Comparison of ENCODE assay signal across 9 cellular contexts in the genomic region with DNA sequence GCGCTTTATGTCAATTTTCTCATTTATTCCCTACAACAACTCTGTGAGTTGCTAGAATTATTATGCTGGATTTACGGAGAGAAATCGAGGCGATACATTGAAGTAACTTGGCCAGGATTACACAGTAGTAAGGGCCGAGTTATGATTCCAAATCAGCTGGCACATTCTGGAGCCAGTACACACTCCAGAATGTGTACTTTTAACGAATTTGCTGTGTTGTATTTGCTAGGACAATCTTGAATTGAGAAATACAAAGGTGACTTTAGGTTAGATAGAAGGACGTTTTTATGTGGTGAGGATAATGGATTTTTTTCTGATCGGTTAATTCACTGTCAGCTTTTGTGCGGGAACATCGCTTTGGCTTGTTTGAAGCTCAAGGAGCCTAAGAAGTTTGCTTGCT. TPM values are rescaled to one million over a fixed set of nuclear protein-coding genes. Genes with fewer than 3 reads are reported as not detected.
DNase-seq lines count a peak whose midpoint lies in the region; ATAC-seq and TF ChIP-seq lines count a peak whose summit lies in the region.
"Had no signal": no experiment of that assay in that cellular context is flagged by ENCODE, and none has a peak within 500 bp of the region (broad histone marks: within the 10 kb centered on the region; RNA-seq: fewer than 3 reads in every experiment).

No MANE protein-coding gene starts in this region.

- no peak overlapping the region for H2BK12ac ChIP-seq in H9 (ENCODE audit: insufficient read length, low read depth, low read length)

- H3K79me2 ChIP-seq in H9 (ENCODE audit: insufficient read depth, low read length): no peaks in the 10 kb centered on the region; the same call in 1 of the 2 replicates

- H3K4me1 ChIP-seq in BLaER1 (peaks cover 28% of the 10 kb centered on the region), H9 (ENCODE audit: insufficient read depth, low read length) (peaks cover 3% of the 10 kb centered on the region; the same call in 1 of the 2 replicates), heart left ventricle (peaks cover 0 to 20% (median 0%) of the 10 kb centered on the region in 12 donors)

- no peak overlapping the region for H2BK20ac ChIP-seq in H9 (ENCODE audit: low read depth, low read length, poor library complexity, severe bottlenecking)

- no peak overlapping the region for H3T11ph ChIP-seq in H9 (ENCODE audit: low read length)

- no peak overlapping the region for H3K18ac ChIP-seq in H9 (ENCODE audit: insufficient read length, low read depth, low read length)

- no peak for TF ChIP-seq CTCF in H9 (conservative IDR thresholded peaks at IDR 0.05)
- TF ChIP-seq CTCF in coronary artery (IDR thresholded peaks at IDR 0.05): no peak
- TF ChIP-seq CTCF in neural crest cell (conservative IDR thresholded peaks at IDR 0.05): no peak
- TF ChIP-seq CTCF in heart left ventricle (IDR thresholded peaks at IDR 0.05): no peak

- H2AK5ac ChIP-seq in H9 (ENCODE audit: insufficient read length, low read length): no peak overlapping the region

- no peak overlapping the region for H4K8ac ChIP-seq in H9 (replicated peaks; ENCODE audit: insufficient read length, low read depth, low read length)

- no peak overlapping the region for H2AFZ ChIP-seq in H9 (ENCODE audit: low read length)

- H2BK15ac ChIP-seq in H9 (ENCODE audit: low read depth, low read length): no peak overlapping the region

- no peaks in the 10 kb centered on the region for H3K79me1 ChIP-seq in H9 (ENCODE audit: insufficient read depth, low read depth, low read length, poor library complexity, severe bottlenecking)

- peaks cover 10% of the 10 kb centered on the region for H3K23me2 ChIP-seq in H9 (ENCODE audit: insufficient read length, low read depth, low read length, poor library complexity, severe bottlenecking)

- H3K9ac ChIP-seq in BLaER1 (no peak overlapping the region), H9 (ENCODE audit: extremely low read depth, insufficient read length, low read length) (peak overlapping the region; percentile 8)

- H3K4me3 Mint-ChIP-seq in H9: peak overlapping the region; percentile 77 to 82
- peak overlapping the region; percentile 88 for H3K4me3 Mint-ChIP-seq in neural crest cell

- H3K27ac ChIP-seq in BLaER1 (no peak overlapping the region), H9 (ENCODE audit: insufficient read length, low read depth, low read length) (no peak overlapping the region), coronary artery (no peak overlapping the region), heart left ventricle (no peak overlapping the region)

- H4K91ac ChIP-seq in H9 (ENCODE audit: insufficient read length, low read depth, low read length): no peak overlapping the region

- H3K36me3 ChIP-seq in BLaER1 (no peaks in the 10 kb centered on the region), heart left ventricle (no peaks in the 10 kb centered on the region)

- peak overlapping the region; percentile 82 for H3K4me3 ChIP-seq in BLaER1
- peak overlapping the region; percentile 87 for H3K4me3 ChIP-seq in coronary artery
- H3K4me3 ChIP-seq in heart left ventricle: peak overlapping the region in 5 of 12 donors; percentile 69 to 87 (median 70)

- 100% methylated on average over 2 of the region's 10 CpGs for WGBS in H9 (ENCODE audit: extremely low coverage, insufficient read length, low lambda C conversion rate)
- WGBS in heart left ventricle, 4 donors: 69 to 76% (median 71%) methylated on average over 10 of the region's 10 CpGs

- H3K27me3 ChIP-seq in BLaER1 (peaks cover 29% of the 10 kb centered on the region), H9 (ENCODE audit: insufficient read depth, low read length) (peaks cover 4% of the 10 kb centered on the region; the same call in 1 of the 2 replicates), heart left ventricle (peaks cover 4 to 64% (median 12%) of the 10 kb centered on the region in 9 donors)

- H3K9me3 ChIP-seq in BLaER1: no peaks in the 10 kb centered on the region
- no peaks in the 10 kb centered on the region for H3K9me3 ChIP-seq in H9 (ENCODE audit: control insufficient read depth, low read depth, low read length)
- no peaks in the 10 kb centered on the region for H3K9me3 ChIP-seq in heart left ventricle

- H3K27ac Mint-ChIP-seq in H9 (no peak overlapping the region), neural crest cell (ENCODE audit: unreplicated experiment) (no peak overlapping the region)

- no peak for TF ChIP-seq POLR2A in heart left ventricle (IDR thresholded peaks at IDR 0.05)

- intact Hi-C loops in heart left ventricle (cut with DNase I): no loop called here

- no peak overlapping the region for H4K5ac ChIP-seq in H9 (ENCODE audit: insufficient read length, low read depth, low read length)

- DNase-seq in H9: no peak
- no peak for DNase-seq in coronary artery (ENCODE audit: low spot score)
- DNase-seq in neural crest cell (ENCODE audit: low read depth, low spot score): no peak
- no peak for DNase-seq in kidney tubule cell (ENCODE audit: low spot score)
- DNase-seq in heart left ventricle: no peak
- no peak for DNase-seq in NOMO-1 treated with dmso at 0.1 percent for 144 hours (lab: John Stamatoyannopoulos, UW; ENCODE audit: unreplicated experiment)

- H3K23ac ChIP-seq in H9 (ENCODE audit: insufficient read length, low read depth, low read length): no peak overlapping the region

- peaks cover 32% of the 10 kb centered on the region for H3K27me3 Mint-ChIP-seq in H9 (ENCODE audit: low read depth)
- H3K27me3 Mint-ChIP-seq in neural crest cell (ENCODE audit: low read depth): peaks cover 7% of the 10 kb centered on the region

- H3K4me2 ChIP-seq in BLaER1 (peak overlapping the region; percentile 91), H9 (ENCODE audit: insufficient read depth, insufficient read length, low read length) (peak overlapping the region; percentile 60)

- no peak overlapping the region for H3K14ac ChIP-seq in H9 (ENCODE audit: insufficient read depth, low read length)

- peaks cover 0 to 1% (median 0%) of the 10 kb centered on the region in 3 experiments; a peak in 1 of 7 replicates for H3K36me3 Mint-ChIP-seq in H9 (ENCODE audit: insufficient read depth in 1 of 3, low read depth in 3 of 3)
- H3K36me3 Mint-ChIP-seq in neural crest cell (ENCODE audit: low read depth): no peaks in the 10 kb centered on the region

- no peak for ATAC-seq in GM18519 (IDR thresholded peaks at IDR 0.05; ENCODE audit: low FRiP score, unreplicated experiment)
- ATAC-seq in heart left ventricle: no peak
- ATAC-seq: HCT116 had no signal

- no peak overlapping the region for H2BK120ac ChIP-seq in H9 (ENCODE audit: low read depth, low read length, poor library complexity, severe bottlenecking)

- H3K56ac ChIP-seq in H9 (ENCODE audit: insufficient read length, low read depth, low read length): no peak overlapping the region

- H3K4me1 Mint-ChIP-seq in H9: peaks cover 33 to 34% of the 10 kb centered on the region in 2 experiments
- H3K4me1 Mint-ChIP-seq in neural crest cell: peaks cover 44% of the 10 kb centered on the region

- H4K20me1 ChIP-seq in BLaER1: peaks cover 25% of the 10 kb centered on the region
- no peaks in the 10 kb centered on the region for H4K20me1 ChIP-seq in H9 (ENCODE audit: control insufficient read depth, insufficient read depth, insufficient read length)

- no peak overlapping the region for H2BK5ac ChIP-seq in H9 (ENCODE audit: insufficient read length, low read length)

- H3K9me3 Mint-ChIP-seq in H9 (no peaks in the 10 kb centered on the region; a peak in 1 of 5 replicates), neural crest cell (no peaks in the 10 kb centered on the region)

- H3K4ac ChIP-seq in H9 (ENCODE audit: low read depth, low read length): no peak overlapping the region

RNA-seq across cellular contexts. Expression of a gene that starts 1.4 kb away (rescaled TPM):
- 9.2 and 9.3 TPM in 2 replicates for total RNA-seq in H9 (2021)
- 44.1 and 46.9 TPM in 2 replicates for total RNA-seq in neural crest cell
- total RNA-seq in heart left ventricle: 10 to 100 TPM in 3 of 9 donors, 1 to 10 TPM in 4, under 1 TPM in 2; 0.13 to 28.5 (median 3.1) TPM
- under 1 TPM; 0.15 to 0.23 TPM for polyA plus RNA-seq in heart left ventricle
